17 cellular contexts compared by ENCODE assay signal in genomic region chrX:154654372-154654771, GRCh38. TPM values are rescaled to one million over a fixed set of nuclear protein-coding genes. Genes with fewer than 3 reads are reported as not detected.
DNase-seq lines count a peak whose midpoint lies in the region; ATAC-seq lines count a peak whose summit lies in the region.
"Had no signal": no experiment of that assay in that cellular context is flagged by ENCODE, and none has a peak within 500 bp of the region (broad histone marks: within the 10 kb centered on the region; RNA-seq: fewer than 3 reads in every experiment).

No MANE protein-coding gene starts in this region.

- DNase-seq in activated CD8-positive, alpha-beta memory T cell treated with anti-CD3 and anti-CD28 coated beads, Interleukin-2, amount 10 ng/mL, durations not matched to agents 7 days and 5 days: no peak
- DNase-seq in activated CD8-positive, alpha-beta memory T cell treated with anti-CD3 and anti-CD28 coated beads for 24 hours: no peak
- DNase-seq in posterior vena cava (ENCODE audit: low spot score): peak; percentile 68
- no peak for DNase-seq in nucleus accumbens (lab: John Stamatoyannopoulos, UW)
- no peak for DNase-seq in ACHN
- DNase-seq in DMS79 treated with DMSO at 0.1 percent for 48 hours (lab: John Stamatoyannopoulos, UW): no peak
- DNase-seq: CD4-positive, alpha-beta memory T cell; DMS153; DMS79; GF-D8; GOT3; H9 had no signal

- no peak for ATAC-seq in activated CD8-positive, alpha-beta memory T cell treated with anti-CD3 and anti-CD28 coated beads, Interleukin-2, amount 10 ng/mL, durations not matched to agents 7 days and 5 days
- ATAC-seq: A549 had no signal

- CTCF ChIA-PET in activated CD8-positive, alpha-beta memory T cell treated with anti-CD3 and anti-CD28 coated beads, Interleukin-2, amount 10 ng/mL, durations not matched to agents 7 days and 5 days (lab: Charles Lee): no interaction called here

- H3K36me3 Mint-ChIP-seq in activated CD8-positive, alpha-beta memory T cell treated with anti-CD3 and anti-CD28 coated beads, Interleukin-2, amount 10 ng/mL, durations not matched to agents 7 days and 5 days: no peaks in the 10 kb centered on the region
- H3K36me3 Mint-ChIP-seq: CD14-positive monocyte; CD4-positive, alpha-beta memory T cell had no signal

- H3K27ac Mint-ChIP-seq in activated CD8-positive, alpha-beta memory T cell treated with anti-CD3 and anti-CD28 coated beads, Interleukin-2, amount 10 ng/mL, durations not matched to agents 7 days and 5 days: peak overlapping the region; percentile 57
- H3K27ac Mint-ChIP-seq: CD14-positive monocyte; CD4-positive, alpha-beta memory T cell; H9 had no signal

- H3K4me3 ChIP-seq in iPS-18c (ENCODE audit: insufficient read depth, low read depth, low read length): 0 out of 2 replicates have a peak overlapping the region, but pooled peaks have one; percentile 9
- H3K4me3 ChIP-seq: A549, BLaER1 had no signal

- H3K9me3 ChIP-seq in iPS-18c (ENCODE audit: control insufficient read depth, insufficient read depth, low read length): peaks cover 9% of the 10 kb centered on the region
- H3K9me3 ChIP-seq: A549 had no signal

- no peak overlapping the region for H3K4me3 Mint-ChIP-seq in activated CD8-positive, alpha-beta memory T cell treated with anti-CD3 and anti-CD28 coated beads, Interleukin-2, amount 10 ng/mL, durations not matched to agents 7 days and 5 days
- H3K4me3 Mint-ChIP-seq: CD14-positive monocyte; CD4-positive, alpha-beta memory T cell; H9 had no signal

- intact Hi-C loops in posterior vena cava (cut with DNase I): no loop called here

- in situ Hi-C loops in ACHN (cut with HindIII; ENCODE audit: low pct_ligation_motif_present, low pct_unique_long_range_greater_than_20kb, low sequenced_read_pairs): no loop called here

- H3K4me1 Mint-ChIP-seq in activated CD8-positive, alpha-beta memory T cell treated with anti-CD3 and anti-CD28 coated beads, Interleukin-2, amount 10 ng/mL, durations not matched to agents 7 days and 5 days: no peaks in the 10 kb centered on the region
- H3K4me1 Mint-ChIP-seq: CD4-positive, alpha-beta memory T cell had no signal

- no peaks in the 10 kb centered on the region for H3K9me3 Mint-ChIP-seq in activated CD8-positive, alpha-beta memory T cell treated with anti-CD3 and anti-CD28 coated beads, Interleukin-2, amount 10 ng/mL, durations not matched to agents 7 days and 5 days (ENCODE audit: low read depth)

- no peaks in the 10 kb centered on the region for H3K27me3 Mint-ChIP-seq in activated CD8-positive, alpha-beta memory T cell treated with anti-CD3 and anti-CD28 coated beads, Interleukin-2, amount 10 ng/mL, durations not matched to agents 7 days and 5 days
- H3K27me3 Mint-ChIP-seq: CD4-positive, alpha-beta memory T cell had no signal

RNA-seq across cellular contexts. Expression of gene CTAG2, which starts 1.0 kb away (rescaled TPM):
- total RNA-seq in activated CD8-positive, alpha-beta memory T cell treated with anti-CD3 and anti-CD28 coated beads, Interleukin-2, amount 10 ng/mL, durations not matched to agents 7 days and 5 days: 10 to 100 TPM; 30.3 to 31.6 TPM
- total RNA-seq in posterior vena cava: 1 to 10 TPM in 1 of 2 donors, not detected in 1; 1.2 TPM
- total RNA-seq: CD4-positive, alpha-beta memory T cell; H9; HT-29 had no signal

RNA-seq across cellular contexts. Expression of gene CTAG1B, which starts 35.3 kb away (rescaled TPM):
- not detected for total RNA-seq in activated CD8-positive, alpha-beta memory T cell treated with anti-CD3 and anti-CD28 coated beads, Interleukin-2, amount 10 ng/mL, durations not matched to agents 7 days and 5 days
- total RNA-seq in posterior vena cava: not detected
- total RNA-seq: CD4-positive, alpha-beta memory T cell; H9; HT-29 had no signal

Comparison
In these comparisons a context has a peak if more than half of its experiments do, and no peak if none do; other contexts are left out.
1. RNA of gene CTAG2, which starts 1.0 kb away (total RNA-seq): 30.3 to 31.6 TPM in activated CD8-positive, alpha-beta memory T cell treated with anti-CD3 and anti-CD28 coated beads, Interleukin-2, amount 10 ng/mL, durations not matched to agents 7 days and 5 days; 1.2 TPM in posterior vena cava; every median in the first group is over 10 times any median in the second.